Comparison of ENCODE assay signal across 11 cellular contexts in genomic region chr3:13347390-13347966, GRCh38.
DNase-seq lines count a peak whose midpoint lies in the region; ATAC-seq and TF ChIP-seq lines count a peak whose summit lies in the region.
"Had no signal": no experiment of that assay in that cellular context is flagged by ENCODE, and none has a peak within 500 bp of the region (broad histone marks: within the 10 kb centered on the region; RNA-seq: fewer than 3 reads in every experiment).

No MANE protein-coding gene starts in this region.

- intact Hi-C loops in activated CD8-positive, alpha-beta T cell treated with anti-CD3 and anti-CD28 coated beads for 36 hours (cut with micrococcal nuclease): loop anchor here (5.0 kb wide), 1 partner anchor 105 kb away; no protein-coding TSS in a partner anchor

- H3K4me1 Mint-ChIP-seq in activated T-cell treated with anti-CD3 and anti-CD28 coated beads, Interleukin-2, amount 50 U/mL, for 72 hours (ENCODE audit: low read depth): peaks cover 51% of the 10 kb centered on the region
- H3K4me1 Mint-ChIP-seq in activated CD8-positive, alpha-beta T cell treated with anti-CD3 and anti-CD28 coated beads for 36 hours (ENCODE audit: low read depth): peaks cover 60% of the 10 kb centered on the region

- H4K20me1 ChIP-seq in hepatocyte (ENCODE audit: insufficient read depth, poor library complexity, severe bottlenecking) (no peaks in the 10 kb centered on the region), smooth muscle cell (ENCODE audit: low read depth) (no peaks in the 10 kb centered on the region)

- no peaks in the 10 kb centered on the region for H3K79me2 ChIP-seq in hepatocyte
- no peaks in the 10 kb centered on the region for H3K79me2 ChIP-seq in smooth muscle cell (ENCODE audit: low read depth)

- H3K4me1 ChIP-seq in hepatocyte (ENCODE audit: insufficient read depth) (peaks cover 7% of the 10 kb centered on the region), smooth muscle cell (ENCODE audit: low read depth) (peaks cover 44% of the 10 kb centered on the region)
- H3K4me1 ChIP-seq: BE2C had no signal

- H3K36me3 ChIP-seq in hepatocyte (replicated peaks; ENCODE audit: insufficient read depth, low read depth): no peaks in the 10 kb centered on the region
- H3K36me3 ChIP-seq in smooth muscle cell (ENCODE audit: low read depth): no peaks in the 10 kb centered on the region
- H3K36me3 ChIP-seq in WERI-Rb-1: peaks cover 75% of the 10 kb centered on the region
- H3K36me3 ChIP-seq: BE2C had no signal

- no peaks in the 10 kb centered on the region for H3K9me2 ChIP-seq in hepatocyte (replicated peaks; ENCODE audit: insufficient read depth)

- no peak for TF ChIP-seq CTCF in activated CD8-positive, alpha-beta T cell treated with anti-CD3 and anti-CD28 coated beads for 36 hours (IDR thresholded peaks at IDR 0.05)
- no peak for TF ChIP-seq CTCF in hepatocyte (IDR thresholded peaks at IDR 0.05; ENCODE audit: poor library complexity)
- TF ChIP-seq CTCF in smooth muscle cell (IDR thresholded peaks at IDR 0.05; ENCODE audit: borderline replicate concordance, insufficient read depth, poor library complexity, severe bottlenecking): no peak
- no peak for TF ChIP-seq CTCF in WERI-Rb-1 (IDR thresholded peaks at IDR 0.05; ENCODE audit: low read depth, low read length)

- CTCF ChIA-PET in activated CD8-positive, alpha-beta T cell treated with anti-CD3 and anti-CD28 coated beads for 36 hours (lab: Charles Lee): interaction anchor here (1.1 to 13.2 kb wide), 10 partner anchors 15 to 300 kb away, joined by 3 to 125 read pairs (median 4); no protein-coding TSS in a partner anchor

- H2AFZ ChIP-seq in hepatocyte (no peak overlapping the region), smooth muscle cell (ENCODE audit: low read depth) (no peak overlapping the region)

- peaks cover 13 to 34% of the 10 kb centered on the region in 2 donors for H3K36me3 Mint-ChIP-seq in activated T-cell treated with anti-CD3 and anti-CD28 coated beads, Interleukin-2, amount 50 U/mL, for 72 hours (ENCODE audit: insufficient read depth in 2 of 2)
- H3K36me3 Mint-ChIP-seq in activated CD8-positive, alpha-beta T cell treated with anti-CD3 and anti-CD28 coated beads for 36 hours (ENCODE audit: low read depth): peaks cover 70% of the 10 kb centered on the region

- no peak overlapping the region for H3K9ac ChIP-seq in smooth muscle cell (ENCODE audit: low read depth)

- no peaks in the 10 kb centered on the region for H3K9me3 Mint-ChIP-seq in activated T-cell treated with anti-CD3 and anti-CD28 coated beads, Interleukin-2, amount 50 U/mL, for 72 hours
- no peaks in the 10 kb centered on the region for H3K9me3 Mint-ChIP-seq in activated CD8-positive, alpha-beta T cell treated with anti-CD3 and anti-CD28 coated beads for 36 hours
- H3K9me3 Mint-ChIP-seq: activated T-cell treated with anti-CD3 and anti-CD28 coated beads, Interleukin-2, amount 50 U/mL, for 4 hours had no signal

- H3K4me2 ChIP-seq in hepatocyte: no peak overlapping the region
- peak overlapping the region; percentile 59 for H3K4me2 ChIP-seq in smooth muscle cell

- H3K27me3 ChIP-seq in hepatocyte: no peaks in the 10 kb centered on the region
- no peaks in the 10 kb centered on the region for H3K27me3 ChIP-seq in smooth muscle cell (ENCODE audit: low read depth)
- no peaks in the 10 kb centered on the region for H3K27me3 ChIP-seq in WERI-Rb-1 (ENCODE audit: insufficient read depth, low read depth, severe bottlenecking)
- H3K27me3 ChIP-seq: BE2C had no signal

- H3K4me3 ChIP-seq in hepatocyte: no peak overlapping the region
- H3K4me3 ChIP-seq in smooth muscle cell: no peak overlapping the region
- H3K4me3 ChIP-seq in WERI-Rb-1 (ENCODE audit: low read depth, low read length): no peak overlapping the region

- no peak for DNase-seq in activated T-cell treated with anti-CD3 and anti-CD28 coated beads, Interleukin-2, amount 50 U/mL, for 72 hours
- DNase-seq in activated T-cell treated with anti-CD3 and anti-CD28 coated beads, Interleukin-2, amount 50 U/mL, for 1 hour: no peak
- DNase-seq in activated CD8-positive, alpha-beta T cell treated with anti-CD3 and anti-CD28 coated beads for 36 hours: no peak
- DNase-seq in hepatocyte (ENCODE audit: low spot score): peak; percentile 34
- no peak for DNase-seq in smooth muscle cell (lab: John Stamatoyannopoulos, UW; ENCODE audit: unreplicated experiment)
- no peak for DNase-seq in AML-193 (lab: John Stamatoyannopoulos, UW)
- DNase-seq in NCI-H2227 treated with DMSO at 0.1 percent for 48 hours (lab: John Stamatoyannopoulos, UW): no peak
- no peak for DNase-seq in WERI-Rb-1
- DNase-seq: activated T-cell treated with anti-CD3 and anti-CD28 coated beads, Interleukin-2, amount 50 U/mL, for 4 hours; NCI-H446 treated with DMSO at 0.1 percent for 48 hours had no signal

- no peaks in the 10 kb centered on the region for H3K27me3 Mint-ChIP-seq in activated T-cell treated with anti-CD3 and anti-CD28 coated beads, Interleukin-2, amount 50 U/mL, for 72 hours (ENCODE audit: low read depth)
- no peaks in the 10 kb centered on the region for H3K27me3 Mint-ChIP-seq in activated CD8-positive, alpha-beta T cell treated with anti-CD3 and anti-CD28 coated beads for 36 hours

- POLR2A ChIA-PET in activated CD8-positive, alpha-beta T cell treated with anti-CD3 and anti-CD28 coated beads for 36 hours (lab: Charles Lee): interaction anchor here (0.6 to 4.0 kb wide), 4 partner anchors 31 to 285 kb away, joined by 3 to 20 read pairs (median 4); partner anchors contain the start of genes HDAC11 and NUP210

- WGBS in hepatocyte (ENCODE audit: low lambda C conversion rate, missing lambda C conversion rate): 67% methylated on average over 15 of the region's 15 CpGs
- 33% methylated on average over 15 of the region's 15 CpGs for WGBS in smooth muscle cell (ENCODE audit: low lambda C conversion rate)

- no peak for ATAC-seq in activated T-cell treated with anti-CD3 and anti-CD28 coated beads, Interleukin-2, amount 50 U/mL, for 72 hours (replicated peaks in 1 of 2)
- ATAC-seq in activated CD8-positive, alpha-beta T cell treated with anti-CD3 and anti-CD28 coated beads for 36 hours: no peak

- H3K27ac ChIP-seq in hepatocyte (no peak overlapping the region), smooth muscle cell (ENCODE audit: low read depth) (peak overlapping the region; percentile 45), WERI-Rb-1 (no peak overlapping the region)

- H3F3A ChIP-seq in smooth muscle cell (ENCODE audit: low read depth): no peaks in the 10 kb centered on the region

- H3K9me3 ChIP-seq in hepatocyte (ENCODE audit: low read depth) (no peaks in the 10 kb centered on the region), smooth muscle cell (replicated peaks; ENCODE audit: low read depth) (no peaks in the 10 kb centered on the region), WERI-Rb-1 (ENCODE audit: severe bottlenecking) (no peaks in the 10 kb centered on the region)
- H3K9me3 ChIP-seq: BE2C had no signal

- no peak overlapping the region for H3K4me3 Mint-ChIP-seq in activated T-cell treated with anti-CD3 and anti-CD28 coated beads, Interleukin-2, amount 50 U/mL, for 72 hours
- H3K4me3 Mint-ChIP-seq in activated CD8-positive, alpha-beta T cell treated with anti-CD3 and anti-CD28 coated beads for 36 hours: no peak overlapping the region
- H3K4me3 Mint-ChIP-seq: activated T-cell treated with anti-CD3 and anti-CD28 coated beads, Interleukin-2, amount 50 U/mL, for 4 hours had no signal

- peak overlapping the region; percentile 82 for H3K27ac Mint-ChIP-seq in activated T-cell treated with anti-CD3 and anti-CD28 coated beads, Interleukin-2, amount 50 U/mL, for 72 hours
- H3K27ac Mint-ChIP-seq in activated CD8-positive, alpha-beta T cell treated with anti-CD3 and anti-CD28 coated beads for 36 hours: peak overlapping the region; percentile 87
